In genomic region chr13:113157929-113158747, GRCh38 we compare ENCODE assay signal across 21 cellular contexts. TPM values are rescaled to one million over a fixed set of nuclear protein-coding genes. Genes with fewer than 3 reads are reported as not detected.
A peak's percentile ranks its signal among the peaks of the same experiment; 100 is the strongest.
DNase-seq lines count a peak whose midpoint lies in the region; ATAC-seq, FAIRE-seq and TF ChIP-seq lines count a peak whose summit lies in the region.
"Had no signal": no experiment of that assay in that cellular context is flagged by ENCODE, and none has a peak within 500 bp of the region (broad histone marks: within the 10 kb centered on the region; RNA-seq: fewer than 3 reads in every experiment).

A gene with protein sequence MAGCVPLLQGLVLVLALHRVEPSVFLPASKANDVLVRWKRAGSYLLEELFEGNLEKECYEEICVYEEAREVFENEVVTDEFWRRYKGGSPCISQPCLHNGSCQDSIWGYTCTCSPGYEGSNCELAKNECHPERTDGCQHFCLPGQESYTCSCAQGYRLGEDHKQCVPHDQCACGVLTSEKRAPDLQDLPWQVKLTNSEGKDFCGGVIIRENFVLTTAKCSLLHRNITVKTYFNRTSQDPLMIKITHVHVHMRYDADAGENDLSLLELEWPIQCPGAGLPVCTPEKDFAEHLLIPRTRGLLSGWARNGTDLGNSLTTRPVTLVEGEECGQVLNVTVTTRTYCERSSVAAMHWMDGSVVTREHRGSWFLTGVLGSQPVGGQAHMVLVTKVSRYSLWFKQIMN (plus strand): TSS chr13:113158648. CDS start chr13:113158661, 13 bp downstream.

- H3K36me3 ChIP-seq in kidney (ENCODE audit: control insufficient read depth in 1 of 2, insufficient read depth in 2 of 2, low read length in 2 of 2), result no peaks in the 10 kb centered on the region
- H3K36me3 ChIP-seq: gastrocnemius medialis had no signal

- no peaks in the 10 kb centered on the region for H3K9me3 Mint-ChIP-seq in immature natural killer cell

- peaks cover 21 to 32% of the 10 kb centered on the region in 2 donors for H3K4me1 Mint-ChIP-seq in immature natural killer cell

- H3K9me3 ChIP-seq in kidney (ENCODE audit: control insufficient read depth in 1 of 2, low read length in 2 of 2), result no peaks in the 10 kb centered on the region
- H3K9me3 ChIP-seq: gastrocnemius medialis had no signal

- intact Hi-C loops in kidney (cut with DNase I), result no loop called here

- no peak within 1 kb of the TSS for H3K9ac ChIP-seq in kidney (ENCODE audit: low read length in 2 of 2)
- H3K9ac ChIP-seq: GM23248 had no signal

- H3K4me1 ChIP-seq in kidney (ENCODE audit: control insufficient read depth in 1 of 2, insufficient read depth in 1 of 2, low read depth in 1 of 2, low read length in 2 of 2), result peaks cover 0 to 12% of the 10 kb centered on the region in 2 donors

- peak within 1 kb of the TSS in 1 of 5 donors; percentile 14 for H3K4me3 Mint-ChIP-seq in immature natural killer cell
- H3K4me3 Mint-ChIP-seq: memory B cell; T-helper 1 cell treated with Interleukin-12 subunit alpha and Interleukin-12 subunit beta and Interleukin-4 antibody, amounts not matched to agents 30 μg/mL and 1 μg/mL, for 36 hours had no signal

- no peaks in the 10 kb centered on the region for H3K36me3 Mint-ChIP-seq in immature natural killer cell

- peak within 1 kb of the TSS in 3 of 6 donors; percentile 6 to 73 (median 14) for H3K27ac Mint-ChIP-seq in immature natural killer cell
- H3K27ac Mint-ChIP-seq: memory B cell; T-helper 1 cell treated with Interleukin-12 subunit alpha and Interleukin-12 subunit beta and Interleukin-4 antibody, amounts not matched to agents 30 μg/mL and 1 μg/mL, for 36 hours had no signal

- TF ChIP-seq CTCF in kidney (IDR thresholded peaks at IDR 0.05; ENCODE audit: borderline replicate concordance, extremely low read depth, insufficient read depth), result no peak

- peaks cover 10 to 19% (median 17%) of the 10 kb centered on the region in 3 donors for H3K27me3 Mint-ChIP-seq in immature natural killer cell (ENCODE audit: low read depth in 3 of 3)

- no peak for FAIRE-seq in kidney (lab: Jason Lieb, UNC)

- peak within 1 kb of the TSS in 1 of 2 donors; percentile 65 for H3K27ac ChIP-seq in kidney (ENCODE audit: low read depth in 2 of 2, low read length in 2 of 2)
- H3K27ac ChIP-seq: gastrocnemius medialis, GM23248 had no signal

- no peak for ATAC-seq in HG03520 (IDR thresholded peaks at IDR 0.05; ENCODE audit: unreplicated experiment)
- ATAC-seq: gastrocnemius medialis had no signal

- H3K4me3 ChIP-seq in kidney (ENCODE audit: low read length in 2 of 2), result peak within 1 kb of the TSS; percentile 48 to 58
- H3K4me3 ChIP-seq: gastrocnemius medialis, GM23248 had no signal

- DNase-seq in activated CD8-positive, alpha-beta memory T cell treated with anti-CD3 and anti-CD28 coated beads, Interleukin-2, amount 50 U/mL, for 48 hours, result peak; percentile 44
- DNase-seq in activated CD8-positive, alpha-beta memory T cell treated with anti-CD3 and anti-CD28 coated beads, Interleukin-2, amount 50 U/mL, for 4 hours, result no peak
- DNase-seq in NCI-H345 (lab: John Stamatoyannopoulos, UW) (peak; percentile 59), kidney (no peak), immature natural killer cell (no peak), COR-L47 (lab: John Stamatoyannopoulos, UW) (no peak), NCI-H2029 (lab: John Stamatoyannopoulos, UW) (no peak)
- DNase-seq: activated CD4-positive, CD25-positive, alpha-beta regulatory T cell; activated gamma-delta T cell treated with Interleukin-2 at 50 U/mL for 16 hours; aorta; Calu3; gastrocnemius medialis; GM23248; NCI-H1694 treated with DMSO at 0.1 percent for 48 hours; NCI-H526 had no signal

RNA-seq across cellular contexts. Expression of the gene that starts here (rescaled TPM):
- total RNA-seq in kidney, result not detected
- polyA plus RNA-seq in kidney (ENCODE audit: insufficient read depth, low read depth, low replicate concordance), result 20.0 TPM
- not detected for polyA plus RNA-seq in immature natural killer cell
- total RNA-seq: aorta, Calu3, chondrocyte, gastrocnemius medialis, GM23248, RPMI7951 had no signal
- polyA plus RNA-seq: aorta, GM23248, neural cell had no signal

Comparison
In these comparisons a context has a peak if more than half of its experiments do, and no peak if none do; other contexts are left out.
1. RNA of the gene that starts here (polyA plus RNA-seq): 20.0 TPM in kidney (single experiment); not detected in immature natural killer cell; every median in the first group is over 10 times any median in the second.
2. DNase-seq: peak in activated CD8-positive, alpha-beta memory T cell treated with anti-CD3 and anti-CD28 coated beads, Interleukin-2, amount 50 U/mL, for 48 hours (single experiment) and NCI-H345 (single experiment); none in activated CD8-positive, alpha-beta memory T cell treated with anti-CD3 and anti-CD28 coated beads, Interleukin-2, amount 50 U/mL, for 4 hours (single experiment), kidney (single experiment), immature natural killer cell (0 of 3), COR-L47 (single experiment) and NCI-H2029 (single experiment).